Comparison of ENCODE assay signal across 1 cellular context in the genomic region with DNA sequence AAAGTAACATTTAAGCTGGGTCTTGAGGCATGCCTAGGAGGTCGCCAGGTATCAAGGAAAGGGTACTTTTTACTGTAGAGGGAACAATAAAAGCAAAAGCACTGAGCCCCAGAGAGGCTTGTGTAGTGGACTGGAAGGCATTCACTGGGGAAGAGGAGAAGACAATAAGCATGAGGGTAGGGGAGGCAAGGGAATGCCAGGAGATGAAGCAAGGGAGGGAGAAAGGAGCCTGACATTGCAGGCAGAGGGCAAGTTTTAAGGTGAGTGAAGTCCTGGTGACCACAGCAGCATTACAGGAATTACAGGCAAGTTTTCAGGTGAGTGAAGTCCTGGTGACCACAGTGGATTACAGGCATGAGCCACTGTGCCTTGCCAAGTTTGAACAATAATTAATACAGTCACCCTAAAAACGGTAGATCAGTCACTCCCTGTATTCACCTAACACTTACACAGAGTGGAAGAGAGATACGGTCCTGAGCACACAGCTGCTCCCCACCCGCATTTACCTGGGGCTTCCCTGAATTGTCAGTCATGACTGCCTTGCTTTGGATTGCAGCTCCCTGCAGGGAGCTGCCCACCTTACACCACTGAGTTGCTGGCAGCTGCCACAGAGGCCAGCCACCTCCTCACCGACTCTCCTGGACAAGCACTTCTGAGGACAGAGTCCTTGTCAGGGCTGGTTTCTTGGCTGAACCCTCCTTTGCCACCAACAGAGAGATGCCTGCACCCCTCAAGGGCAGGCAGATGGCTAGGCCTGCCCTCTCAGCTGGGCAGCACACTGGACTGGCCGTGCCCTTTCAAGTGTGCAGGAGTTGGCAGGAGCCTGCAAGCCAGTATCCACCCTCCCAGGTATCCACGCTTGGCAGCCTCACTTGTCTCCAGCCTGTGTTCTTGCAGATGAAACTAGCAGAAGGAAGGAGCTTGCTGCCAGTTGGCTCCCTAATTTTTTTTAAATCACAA.
TF ChIP-seq lines count a peak whose summit lies in the region.

No MANE protein-coding gene starts in this region.

TF ChIP-seq in GM23338, 12 proteins besides CTCF, POLR2A, EP300 and RAD21 (continued from another document):
- TF ChIP-seq REST (IDR thresholded peaks at IDR 0.05; ENCODE audit: unreplicated experiment): no peak
- TF ChIP-seq CREB1 (CRISPR knock-in tag; IDR thresholded peaks at IDR 0.05; ENCODE audit: low read depth): no peak
